Comparison of ENCODE assay signal across 9 cellular contexts in genomic region chr1:149849246-149849946, GRCh38. TPM values are rescaled to one million over a fixed set of nuclear protein-coding genes. Genes with fewer than 3 reads are reported as not detected.
DNase-seq lines count a peak whose midpoint lies in the region; ATAC-seq and TF ChIP-seq lines count a peak whose summit lies in the region.
"Had no signal": no experiment of that assay in that cellular context is flagged by ENCODE, and none has a peak within 500 bp of the region (broad histone marks: within the 10 kb centered on the region; RNA-seq: fewer than 3 reads in every experiment).

No MANE protein-coding gene starts in this region.

- peak in 1 of 2 experiments; percentile 2 for DNase-seq in SJCRH30
- peak in 1 of 2 donors; percentile 2 for DNase-seq in fibroblast of lung (ENCODE audit: low read depth in 2 of 2)
- no peak for DNase-seq in retinal pigment epithelial cell (ENCODE audit: low read depth)
- DNase-seq in GDM1 (lab: John Stamatoyannopoulos, UW), result no peak
- no peak for DNase-seq in NCI-H1417 treated with DMSO at 0.1 percent for 48 hours (lab: John Stamatoyannopoulos, UW)
- no peak for DNase-seq in NCI-H446 treated with DMSO at 0.1 percent for 48 hours (lab: John Stamatoyannopoulos, UW)
- DNase-seq: stimulated activated CD4-positive, alpha-beta T cell treated with anti-CD3 and anti-CD28 coated beads, Interleukin-1b, Interleukin-23, amount 100 ng/mL, for 48 hours had no signal

- peaks cover 4% of the 10 kb centered on the region for H3K4me1 ChIP-seq in SJCRH30
- peaks cover 12% of the 10 kb centered on the region for H3K4me1 ChIP-seq in fibroblast of lung (ENCODE audit: control insufficient read depth, extremely low read depth, insufficient read depth, low read length)

- H3K4me3 ChIP-seq in GM12875 (ENCODE audit: low read depth, low read length) (peak overlapping the region; percentile 53), SJCRH30 (peak overlapping the region; percentile 69), fibroblast of lung (replicated peaks in 1 of 4; ENCODE audit: control extremely low read depth in 1 of 4, insufficient read depth in 1 of 4, low read depth in 3 of 4, low read length in 4 of 4) (peak overlapping the region; percentile 47 to 97 (median 70)), retinal pigment epithelial cell (ENCODE audit: low read length) (peak overlapping the region; percentile 67)

- no peaks in the 10 kb centered on the region for H3K36me3 ChIP-seq in SJCRH30
- H3K36me3 ChIP-seq in fibroblast of lung (ENCODE audit: control insufficient read depth, insufficient read depth, low read length), result no peaks in the 10 kb centered on the region

- H3K9ac ChIP-seq in fibroblast of lung (ENCODE audit: insufficient read depth, low read length), result peak overlapping the region; percentile 51

- H3K79me2 ChIP-seq in fibroblast of lung (ENCODE audit: control insufficient read depth, insufficient read depth, low read length), result peaks cover 48% of the 10 kb centered on the region

- H3K27ac ChIP-seq in SJCRH30 (peak overlapping the region; percentile 74), fibroblast of lung (ENCODE audit: insufficient read depth, low read length) (peak overlapping the region; percentile 80)

- ATAC-seq in GM19455 (IDR thresholded peaks at IDR 0.05; ENCODE audit: unreplicated experiment), result no peak

- H3K27me3 ChIP-seq in SJCRH30 (no peaks in the 10 kb centered on the region), fibroblast of lung (ENCODE audit: control insufficient read depth, insufficient read depth, low read length) (no peaks in the 10 kb centered on the region)

- H4K20me1 ChIP-seq in fibroblast of lung (ENCODE audit: control insufficient read depth, extremely low read depth, insufficient read depth, low read length), result no peaks in the 10 kb centered on the region

- peak overlapping the region; percentile 96 for H3K4me2 ChIP-seq in fibroblast of lung (ENCODE audit: extremely low read depth, insufficient read depth, low read length)

- H3K9me3 ChIP-seq in SJCRH30 (replicated peaks) (no peaks in the 10 kb centered on the region), fibroblast of lung (ENCODE audit: control insufficient read depth, insufficient read depth, low read depth, low read length) (no peaks in the 10 kb centered on the region)

- TF ChIP-seq CTCF in GM12875 (IDR thresholded peaks at IDR 0.05; ENCODE audit: borderline replicate concordance, insufficient read depth, low read depth, low read length), result no peak
- no peak for TF ChIP-seq CTCF in fibroblast of lung (conservative IDR thresholded peaks at IDR 0.05 in 1 of 2, IDR thresholded peaks at IDR 0.05 in 1 of 2; ENCODE audit: low read depth in 1 of 2, low read length in 2 of 2)
- no peak for TF ChIP-seq CTCF in retinal pigment epithelial cell (conservative IDR thresholded peaks at IDR 0.05; ENCODE audit: low read depth, low read length)

- H2AFZ ChIP-seq in fibroblast of lung (ENCODE audit: low read length), result no peak overlapping the region

RNA-seq across cellular contexts. Expression of gene BOLA1, which starts 50.0 kb away (rescaled TPM):
- total RNA-seq in SJCRH30 (2014; rRNA removed; shearing (Covaris generic)), result 5.0 and 6.3 TPM in 2 replicates
- 10.0 and 12.4 TPM in 2 replicates for total RNA-seq in fibroblast of lung
- 6.4 and 7.0 TPM in 2 replicates for polyA plus RNA-seq in fibroblast of lung
- 9.2 and 12.2 TPM in 2 replicates for polyA plus RNA-seq in fibroblast of lung (2012)
- polyA minus RNA-seq in fibroblast of lung (ENCODE audit: low replicate concordance), result 0.71 and 0.93 TPM in 2 replicates
